In the genomic region with DNA sequence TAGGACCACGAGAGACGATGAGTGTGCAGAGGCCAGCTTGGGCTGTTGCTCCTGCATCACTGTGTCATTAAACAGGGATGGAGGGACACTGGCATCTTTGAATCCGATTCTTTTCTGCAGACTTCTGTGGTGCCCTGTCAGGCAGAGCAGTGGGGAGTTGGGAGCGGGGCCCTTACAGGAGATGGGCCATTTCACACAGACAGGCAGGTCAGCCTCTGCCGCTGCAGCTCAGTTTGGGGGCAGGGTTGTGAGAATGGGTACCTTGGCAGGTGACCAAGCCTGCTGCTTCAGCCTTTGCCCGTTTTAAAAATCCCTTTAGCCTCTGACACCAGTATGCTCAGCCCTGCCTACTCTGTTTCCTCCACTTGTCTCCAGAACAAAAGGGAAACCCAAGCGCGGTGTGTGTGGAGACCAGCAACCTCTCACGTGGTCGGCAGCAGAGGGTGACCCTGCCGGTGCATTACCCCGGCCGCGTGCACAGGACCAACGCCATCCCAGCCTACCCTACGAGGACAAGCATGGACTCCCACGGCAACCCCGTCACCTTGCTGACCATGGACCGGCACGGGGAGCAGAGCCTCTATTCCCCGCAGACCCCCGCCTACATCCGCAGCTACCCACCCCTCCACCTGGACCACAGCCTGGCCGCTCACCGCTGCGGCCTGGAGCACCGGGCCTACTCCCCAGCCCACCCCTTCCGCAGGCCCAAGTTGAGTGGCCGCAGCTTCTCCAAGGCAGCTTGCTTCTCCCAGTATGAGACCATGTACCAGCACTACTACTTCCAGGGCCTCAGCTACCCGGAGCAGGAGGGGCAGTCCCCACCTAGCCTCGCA, we compare ENCODE assay signal across 21 cellular contexts. TPM values are rescaled to one million over a fixed set of nuclear protein-coding genes. Genes with fewer than 3 reads are reported as not detected.
A peak's percentile ranks its signal among the peaks of the same experiment; 100 is the strongest.
DNase-seq lines count a peak whose midpoint lies in the region; ATAC-seq, FAIRE-seq and TF ChIP-seq lines count a peak whose summit lies in the region.
"Had no signal": no experiment of that assay in that cellular context is flagged by ENCODE, and none has a peak within 500 bp of the region (broad histone marks: within the 10 kb centered on the region; RNA-seq: fewer than 3 reads in every experiment).

No MANE protein-coding gene starts in this region.

- H3K4me1 ChIP-seq in H1 (replicated peaks in 1 of 4; ENCODE audit: control insufficient read depth in 3 of 4, insufficient read depth in 4 of 4, low read length in 3 of 4), result peaks cover 0 to 8% (median 5%) of the 10 kb centered on the region in 4 experiments; a peak in 4 of 7 replicates
- H3K4me1 ChIP-seq in spleen, result no peaks in the 10 kb centered on the region
- H3K4me1 ChIP-seq: Caco-2 had no signal

- no peak overlapping the region for H3K27ac ChIP-seq in H1 (ENCODE audit: low read depth, low read length)
- H3K27ac ChIP-seq in spleen, result no peak overlapping the region
- H3K27ac ChIP-seq: 22Rv1, A549, C4-2B, GM23248, HL-60 had no signal

- H3K4me2 ChIP-seq in H1 (ENCODE audit: insufficient read depth in 1 of 2, low read depth in 2 of 2, low read length in 2 of 2), result no peak overlapping the region
- H3K4me2 ChIP-seq: A549 had no signal

- TF ChIP-seq RAD21 in H1 (IDR thresholded peaks at IDR 0.05 in 1 of 2, conservative IDR thresholded peaks at IDR 0.05 in 1 of 2; ENCODE audit: low read depth in 2 of 2, low read length in 2 of 2), result no peak

- H3K9ac ChIP-seq in H1 (replicated peaks in 1 of 4; ENCODE audit: extremely low read depth in 1 of 4, low read depth in 3 of 4, low read length in 3 of 4), result no peak overlapping the region
- H3K9ac ChIP-seq: GM23248 had no signal

- peak; percentile 6 for ATAC-seq in stimulated activated effector memory CD8-positive, alpha-beta T cell treated with anti-CD3 and anti-CD28 coated beads, Interleukin-12 subunit alpha, Interleukin-12 subunit beta, amount 100 ng/mL, for 72 hours
- no peak for ATAC-seq in activated naive CD8-positive, alpha-beta T cell treated with anti-CD3 and anti-CD28 coated beads, Interleukin-2, amount 50 U/mL, for 24 hours
- ATAC-seq: A549 had no signal

- peaks cover 4% of the 10 kb centered on the region for H3K36me3 Mint-ChIP-seq in neural crest cell (ENCODE audit: low read depth)
- no peaks in the 10 kb centered on the region for H3K36me3 Mint-ChIP-seq in stimulated activated effector memory CD8-positive, alpha-beta T cell treated with anti-CD3 and anti-CD28 coated beads, Interleukin-12 subunit alpha, Interleukin-12 subunit beta, amount 100 ng/mL, for 72 hours
- H3K36me3 Mint-ChIP-seq in activated naive CD8-positive, alpha-beta T cell treated with anti-CD3 and anti-CD28 coated beads, Interleukin-2, amount 50 U/mL, for 24 hours (ENCODE audit: low read depth), result no peaks in the 10 kb centered on the region

- H3K79me1 ChIP-seq in H1 (ENCODE audit: low read depth, low read length), result peaks cover 2% of the 10 kb centered on the region; the same call in 1 of the 2 replicates

- H3K4me3 ChIP-seq in H1 (ENCODE audit: extremely low read depth in 1 of 4, insufficient read depth in 2 of 4, low read depth in 3 of 4, low read length in 4 of 4), result no peak overlapping the region
- no peak overlapping the region for H3K4me3 ChIP-seq in spleen
- H3K4me3 ChIP-seq: A549, GM23248 had no signal

- H2AK5ac ChIP-seq in H1 (ENCODE audit: low read depth, low read length), result no peak overlapping the region

- no peaks in the 10 kb centered on the region for H3K9me3 ChIP-seq in H1 (ENCODE audit: insufficient read depth in 2 of 2, low read depth in 1 of 2, low read length in 1 of 2)
- H3K9me3 ChIP-seq in spleen, result no peaks in the 10 kb centered on the region
- H3K9me3 ChIP-seq: A549, Caco-2 had no signal

- peak overlapping the region; percentile 14 for H3K27ac Mint-ChIP-seq in neural crest cell (ENCODE audit: unreplicated experiment)
- no peak overlapping the region for H3K27ac Mint-ChIP-seq in stimulated activated effector memory CD8-positive, alpha-beta T cell treated with anti-CD3 and anti-CD28 coated beads, Interleukin-12 subunit alpha, Interleukin-12 subunit beta, amount 100 ng/mL, for 72 hours
- no peak overlapping the region for H3K27ac Mint-ChIP-seq in activated naive CD8-positive, alpha-beta T cell treated with anti-CD3 and anti-CD28 coated beads, Interleukin-2, amount 50 U/mL, for 24 hours
- H3K27ac Mint-ChIP-seq: CD4-positive, alpha-beta T cell had no signal

- no peak overlapping the region for H2AFZ ChIP-seq in H1 (ENCODE audit: low read length)
- H2AFZ ChIP-seq: GM23248 had no signal

- no peaks in the 10 kb centered on the region for H3K27me3 Mint-ChIP-seq in neural crest cell (ENCODE audit: low read depth)
- no peaks in the 10 kb centered on the region for H3K27me3 Mint-ChIP-seq in activated naive CD8-positive, alpha-beta T cell treated with anti-CD3 and anti-CD28 coated beads, Interleukin-2, amount 50 U/mL, for 24 hours
- H3K27me3 Mint-ChIP-seq: CD4-positive, alpha-beta T cell had no signal

- no peak for FAIRE-seq in H1 (lab: Jason Lieb, UNC)
- FAIRE-seq: A549, D721Med, H54 had no signal

- H3K56ac ChIP-seq in H1 (replicated peaks; ENCODE audit: insufficient read length, low read depth, low read length), result no peak overlapping the region

- peaks cover 0 to 1% of the 10 kb centered on the region in 2 experiments for H4K20me1 ChIP-seq in H1 (replicated peaks in 1 of 2; ENCODE audit: control insufficient read depth in 1 of 2, insufficient read depth in 2 of 2, low read length in 2 of 2)

- H3K4me3 Mint-ChIP-seq in neural crest cell, result no peak overlapping the region
- H3K4me3 Mint-ChIP-seq in stimulated activated effector memory CD8-positive, alpha-beta T cell treated with anti-CD3 and anti-CD28 coated beads, Interleukin-12 subunit alpha, Interleukin-12 subunit beta, amount 100 ng/mL, for 72 hours, result no peak overlapping the region
- no peak overlapping the region for H3K4me3 Mint-ChIP-seq in activated naive CD8-positive, alpha-beta T cell treated with anti-CD3 and anti-CD28 coated beads, Interleukin-2, amount 50 U/mL, for 24 hours
- H3K4me3 Mint-ChIP-seq: CD4-positive, alpha-beta T cell had no signal

- TF ChIP-seq POLR2A in H1 (IDR thresholded peaks at IDR 0.05; ENCODE audit: control extremely low read depth in 1 of 2, low read depth in 2 of 2, low read length in 2 of 2) (no peak), spleen (IDR thresholded peaks at IDR 0.05) (no peak)

- POLR2A ChIA-PET in H1 (lab: Charles Lee; ENCODE audit: partially characterized antibody), result interaction anchor here (1.1 kb wide), 1 partner anchor 9 kb away, joined by 3 read pairs; no protein-coding TSS in a partner anchor

- DNase-seq in DMS153 (lab: John Stamatoyannopoulos, UW) (peak; percentile 15), H1 (ENCODE audit: low read depth in 1 of 2, low spot score in 2 of 2) (no peak), neural crest cell (ENCODE audit: low read depth, low spot score) (no peak), spleen (no peak), NCI-H748 (lab: John Stamatoyannopoulos, UW; ENCODE audit: unreplicated experiment) (no peak)
- DNase-seq in stimulated activated effector memory CD8-positive, alpha-beta T cell treated with anti-CD3 and anti-CD28 coated beads, Interleukin-12 subunit alpha, Interleukin-12 subunit beta, amount 100 ng/mL, for 72 hours (ENCODE audit: low spot score in 2 of 2), result no peak
- DNase-seq in activated naive CD8-positive, alpha-beta T cell treated with anti-CD3 and anti-CD28 coated beads, Interleukin-2, amount 50 U/mL, for 24 hours, result no peak
- DNase-seq: AML-193; Caco-2; CD4-positive, alpha-beta T cell; GF-D8; GM23248; HCEC 1CT had no signal

- H3K36me3 ChIP-seq in H1 (ENCODE audit: control insufficient read depth in 2 of 4, insufficient read depth in 4 of 4, low read length in 3 of 4) (peaks cover 14 to 59% (median 42%) of the 10 kb centered on the region in 4 experiments; a peak in 7 of 8 replicates), spleen (peaks cover 0 to 68% (median 19%) of the 10 kb centered on the region in 6 donors)

- H2BK12ac ChIP-seq in H1 (ENCODE audit: low read depth, low read length), result no peak overlapping the region

- H3K14ac ChIP-seq in H1 (ENCODE audit: insufficient read length), result no peak overlapping the region

- no peak overlapping the region for H4K91ac ChIP-seq in H1 (replicated peaks; ENCODE audit: insufficient read length, low read length)

- no peak overlapping the region for H3K4ac ChIP-seq in H1 (replicated peaks; ENCODE audit: insufficient read length, low read depth, low read length)

- no peak overlapping the region for H3K18ac ChIP-seq in H1 (ENCODE audit: extremely low read depth, low read length)

- H3K23me2 ChIP-seq in H1 (ENCODE audit: low read depth, low read length), result no peaks in the 10 kb centered on the region

- H4K8ac ChIP-seq in H1 (ENCODE audit: extremely low read depth, insufficient read depth, low read length), result no peak overlapping the region; the same call in 1 of the 2 replicates

- H2BK5ac ChIP-seq in H1 (ENCODE audit: low read depth, low read length), result peak overlapping the region; percentile 60

- no peak overlapping the region for H2BK120ac ChIP-seq in H1 (replicated peaks; ENCODE audit: low read depth, low read length)

- no peak for TF ChIP-seq EP300 in H1 (IDR thresholded peaks at IDR 0.05; ENCODE audit: borderline replicate concordance in 1 of 2, low read depth in 2 of 2, low read length in 2 of 2)

- H4K5ac ChIP-seq in H1 (ENCODE audit: insufficient read length, low read depth, low read length), result no peak overlapping the region

- H2BK15ac ChIP-seq in H1 (ENCODE audit: low read length), result no peak overlapping the region

- WGBS in H1 (ENCODE audit: extremely low coverage in 1 of 2, insufficient coverage in 1 of 2, insufficient read length in 1 of 2, insufficient replicate concordance in 2 of 2, low coverage in 1 of 2, low lambda C conversion rate in 2 of 2, missing lambda C conversion rate in 1 of 2), 2 experiments, result 97% methylated on average over 29 of the region's 31 CpGs; no CpG with 5 or more reads in 1 of the 2 experiments
- WGBS in spleen, 5 donors, result 86 to 97% (median 95%) methylated on average over 20 to 31 of the region's 31 CpGs

- H3K23ac ChIP-seq in H1 (ENCODE audit: insufficient read length), result no peak overlapping the region

- H3K27me3 ChIP-seq in H1 (replicated peaks in 1 of 4; ENCODE audit: control insufficient read depth in 3 of 4, extremely low read depth in 1 of 4, insufficient read depth in 3 of 4, low read length in 3 of 4), result no peaks in the 10 kb centered on the region
- H3K27me3 ChIP-seq in spleen (replicated peaks in 1 of 7), result no peaks in the 10 kb centered on the region

- no peaks in the 10 kb centered on the region for H3K9me3 Mint-ChIP-seq in neural crest cell
- no peaks in the 10 kb centered on the region for H3K9me3 Mint-ChIP-seq in stimulated activated effector memory CD8-positive, alpha-beta T cell treated with anti-CD3 and anti-CD28 coated beads, Interleukin-12 subunit alpha, Interleukin-12 subunit beta, amount 100 ng/mL, for 72 hours
- H3K9me3 Mint-ChIP-seq in activated naive CD8-positive, alpha-beta T cell treated with anti-CD3 and anti-CD28 coated beads, Interleukin-2, amount 50 U/mL, for 24 hours, result no peaks in the 10 kb centered on the region
- H3K9me3 Mint-ChIP-seq: CD4-positive, alpha-beta T cell had no signal

- no peak for TF ChIP-seq CTCF in H1 (IDR thresholded peaks at IDR 0.05; ENCODE audit: control extremely low read depth in 1 of 3, insufficient read depth in 1 of 3, low read depth in 1 of 3, low read length in 3 of 3)
- no peak for TF ChIP-seq CTCF in neural crest cell (conservative IDR thresholded peaks at IDR 0.05)
- TF ChIP-seq CTCF in spleen (IDR thresholded peaks at IDR 0.05 in 8 of 11, conservative IDR thresholded peaks at IDR 0.05 in 3 of 11), result no peak

- no peak overlapping the region for H2BK20ac ChIP-seq in H1 (ENCODE audit: low read length)

- no peaks in the 10 kb centered on the region for H3K4me1 Mint-ChIP-seq in neural crest cell
- H3K4me1 Mint-ChIP-seq in stimulated activated effector memory CD8-positive, alpha-beta T cell treated with anti-CD3 and anti-CD28 coated beads, Interleukin-12 subunit alpha, Interleukin-12 subunit beta, amount 100 ng/mL, for 72 hours, result no peaks in the 10 kb centered on the region
- H3K4me1 Mint-ChIP-seq in activated naive CD8-positive, alpha-beta T cell treated with anti-CD3 and anti-CD28 coated beads, Interleukin-2, amount 50 U/mL, for 24 hours, result no peaks in the 10 kb centered on the region

- intact Hi-C loops in spleen (cut with DNase I; ENCODE audit: low total_unique reads), result no loop called here

- no peaks in the 10 kb centered on the region for H3K79me2 ChIP-seq in H1 (ENCODE audit: control insufficient read depth in 1 of 2, insufficient read depth in 2 of 2, low read length in 2 of 2)

- CTCF ChIA-PET in H1 (lab: Charles Lee; ENCODE audit: partially characterized antibody), result interaction anchor here (0.5 to 2.6 kb wide), 4 partner anchors 9 to 331 kb away, joined by 3 to 8 read pairs (median 7); no protein-coding TSS in a partner anchor

RNA-seq across cellular contexts. Expression of gene C22orf31, which starts 12.6 kb away (rescaled TPM):
- not detected in 2 replicates for total RNA-seq in H1 (2021; fragmentation: NEBNext Ultra II Directional; extraction: Animal tissue kit (Norgen Biotek cat#: 25700))
- polyA plus RNA-seq in H1 (2011; rRNA removed) (not detected in 2 replicates), spleen (not detected)
- not detected for polyA plus RNA-seq in H1 (2011; cell fraction: cytosol; rRNA removed)
- not detected for polyA plus RNA-seq in H1 (2011; cell fraction: nucleus; rRNA removed)
- not detected in 4 replicates for polyA plus RNA-seq in H1 (2012, experiment 1 of 2)
- polyA plus RNA-seq in H1 (2012, experiment 2 of 2), result not detected
- polyA plus RNA-seq in H1 (2013, experiment 1 of 2), result not detected
- polyA plus RNA-seq in H1 (2013, experiment 2 of 2), result not detected
- not detected in 2 replicates for polyA minus RNA-seq in H1 (2011; rRNA and poly(A)+ RNA removed)
- polyA minus RNA-seq in H1 (2011; cell fraction: cytosol; rRNA and poly(A)+ RNA removed), result not detected
- polyA minus RNA-seq in H1 (2011; cell fraction: nucleus; rRNA and poly(A)+ RNA removed), result not detected
- total RNA-seq in neural crest cell (not detected in 2 replicates), spleen (not detected)
- total RNA-seq: Caco-2; CD4-positive, alpha-beta T cell; GM23248; HT1080 had no signal
- polyA plus RNA-seq: A549, BJ, GM23248 had no signal

RNA-seq across cellular contexts. Expression of gene KREMEN1, which starts 23.8 kb away (rescaled TPM):
- total RNA-seq in H1 (2021; fragmentation: NEBNext Ultra II Directional; extraction: Animal tissue kit (Norgen Biotek cat#: 25700)), result 3.2 TPM in 2 replicates
- 2.1 and 5.9 TPM in 2 replicates for polyA plus RNA-seq in H1 (2011; rRNA removed)
- polyA plus RNA-seq in H1 (2011; cell fraction: cytosol; rRNA removed), result 2.1 TPM
- 3.6 TPM for polyA plus RNA-seq in H1 (2011; cell fraction: nucleus; rRNA removed)
- polyA plus RNA-seq in H1 (2012, experiment 1 of 2), result 1.6 to 2.6 TPM (median 1.9 TPM) in 4 replicates
- polyA plus RNA-seq in H1 (2012, experiment 2 of 2), result 1.8 TPM
- 2.2 TPM for polyA plus RNA-seq in H1 (2013, experiment 1 of 2)
- 2.8 TPM for polyA plus RNA-seq in H1 (2013, experiment 2 of 2)
- 2.0 and 2.5 TPM in 2 replicates for polyA minus RNA-seq in H1 (2011; rRNA and poly(A)+ RNA removed)
- 2.9 TPM for polyA minus RNA-seq in H1 (2011; cell fraction: cytosol; rRNA and poly(A)+ RNA removed)
- 1.7 TPM for polyA minus RNA-seq in H1 (2011; cell fraction: nucleus; rRNA and poly(A)+ RNA removed)
- 3.9 and 4.9 TPM in 2 replicates for total RNA-seq in neural crest cell
- total RNA-seq in spleen, result 10 to 100 TPM; 15.0 to 41.3 (median 29.0) TPM
- polyA plus RNA-seq in spleen, result 1 to 10 TPM; 1.5 to 4.7 (median 2.2) TPM
- total RNA-seq: CD4-positive, alpha-beta T cell had no signal
